23 cellular contexts compared by ENCODE assay signal in genomic region chr10:121468726-121469125, GRCh38.
"Had no signal": no experiment of that assay in that cellular context is flagged by ENCODE, and none has a peak within 500 bp of the region (broad histone marks: within the 10 kb centered on the region; RNA-seq: fewer than 3 reads in every experiment).

No MANE protein-coding gene starts in this region.

- H3K4me2 ChIP-seq: hepatocyte had no signal

- H3K27me3 ChIP-seq: hepatocyte, left lung, ovary, sigmoid colon, spleen, tibial nerve, uterus had no signal

- H3K4me3 ChIP-seq: hepatocyte, left lung, lung, ovary, sigmoid colon, spleen, tibial nerve, uterus had no signal

- DNase-seq: kidney glomerular epithelial cell; left cardiac atrium; left lung; mesendoderm; naive B cell; natural killer cell; nephron progenitor cell; ovary; retina; right cardiac atrium; sigmoid colon; spleen; stimulated activated CD4-positive, alpha-beta T cell treated with anti-CD3 and anti-CD28 coated beads, Interleukin-2, amount 100 ng/mL, for 48 hours; stimulated activated CD4-positive, alpha-beta T cell treated with anti-CD3 and anti-CD28 coated beads, Interleukin-4, amount 100 ng/mL, for 4 hours; stimulated activated CD8-positive, alpha-beta memory T cell treated with anti-CD3 and anti-CD28 coated beads, Interleukin-4, amount 100 ng/mL, for 48 hours; stimulated activated naive CD4-positive, alpha-beta T cell treated with Interleukin-2 at 50 U/mL for 16 hours; stimulated activated naive CD8-positive, alpha-beta T cell treated with anti-CD3 and anti-CD28 coated beads, Interleukin-15, amount 100 ng/mL, for 72 hours; substantia nigra; uterus had no signal

- H2AFZ ChIP-seq: hepatocyte had no signal

- H3K4me1 ChIP-seq: left lung, spleen, tibial nerve, uterus had no signal

- H3K36me3 ChIP-seq: left lung, ovary, sigmoid colon, spleen, tibial nerve, uterus had no signal

- ATAC-seq: left cardiac atrium; left lung; natural killer cell; right cardiac atrium; stimulated activated memory B cell treated with anti-CD40 and anti-IgM and Interleukin-4, amounts not matched to agents 10 μg/mL and 1 μg/mL and 100 μg/mL, for 72 hours; stimulated activated naive CD8-positive, alpha-beta T cell treated with anti-CD3 and anti-CD28 coated beads, Interleukin-15, amount 100 ng/mL, for 72 hours had no signal

- H3K27ac ChIP-seq: hepatocyte, left lung, ovary, spleen, tibial nerve had no signal

- H3K79me2 ChIP-seq: hepatocyte had no signal

- H3K9me3 ChIP-seq: left lung, ovary, sigmoid colon, spleen, tibial nerve, uterus had no signal
